ENCODE assay signal across 12 cellular contexts in genomic region chr7:27116962-27117686, GRCh38. TPM values are rescaled to one million over a fixed set of nuclear protein-coding genes. Genes with fewer than 3 reads are reported as not detected.
A peak's percentile ranks its signal among the peaks of the same experiment; 100 is the strongest.
DNase-seq lines count a peak whose midpoint lies in the region; ATAC-seq, FAIRE-seq and TF ChIP-seq lines count a peak whose summit lies in the region.
"Had no signal": no experiment of that assay in that cellular context is flagged by ENCODE, and none has a peak within 500 bp of the region (broad histone marks: within the 10 kb centered on the region; RNA-seq: fewer than 3 reads in every experiment).

No MANE protein-coding gene starts in this region.

- WGBS in H1 (ENCODE audit: extremely low coverage in 1 of 2, insufficient coverage in 1 of 2, insufficient read length in 1 of 2, insufficient replicate concordance in 2 of 2, low coverage in 1 of 2, low lambda C conversion rate in 2 of 2, missing lambda C conversion rate in 1 of 2), 2 experiments: 24% methylated on average over 8 of the region's 9 CpGs; no CpG with 5 or more reads in 1 of the 2 experiments

- H2AFZ ChIP-seq in HCT116 (ENCODE audit: low read depth, low read length, poor library complexity, severe bottlenecking) (no peak overlapping the region), H1 (ENCODE audit: low read length) (no peak overlapping the region), osteoblast (ENCODE audit: low read length) (no peak overlapping the region)

- H3K23me2 ChIP-seq in H1 (ENCODE audit: low read depth, low read length): no peaks in the 10 kb centered on the region; the same call in 1 of the 2 replicates

- no peak overlapping the region for H4K8ac ChIP-seq in H1 (ENCODE audit: extremely low read depth, insufficient read depth, low read length)

- no peak overlapping the region for H3K14ac ChIP-seq in H1 (ENCODE audit: insufficient read length)

- BruUV-seq in HCT116 (replicated peaks; lab: Mats Ljungman, UMichigan): no TSS peak

- FAIRE-seq in H1 (lab: Jason Lieb, UNC): no peak

- H2BK20ac ChIP-seq in H1 (ENCODE audit: low read length): no peak overlapping the region

- H3K27me3 ChIP-seq in HCT116 (ENCODE audit: insufficient read depth, low read length) (peaks cover 10% of the 10 kb centered on the region; the same call in 1 of the 2 replicates), H1 (replicated peaks in 1 of 4; ENCODE audit: control insufficient read depth in 3 of 4, extremely low read depth in 1 of 4, insufficient read depth in 3 of 4, low read length in 3 of 4) (peaks cover 96 to 99% (median 97%) of the 10 kb centered on the region in 4 experiments), osteoblast (ENCODE audit: insufficient read depth, low read length) (no peaks in the 10 kb centered on the region)

- H2BK15ac ChIP-seq in H1 (ENCODE audit: low read length): no peak overlapping the region

- no peak overlapping the region for H2BK120ac ChIP-seq in H1 (replicated peaks; ENCODE audit: low read depth, low read length)

- CTCF ChIA-PET in HCT116 (lab: Charles Lee) (no interaction called here), H1 (lab: Charles Lee; ENCODE audit: partially characterized antibody) (interaction anchor here (0.9 to 4.8 kb wide), 6 partner anchors 11 to 340 kb away, joined by 3 to 33 read pairs (median 4); partner anchors contain the start of gene HOXA5)

- no peak for TF ChIP-seq POLR2A in HCT116 (IDR thresholded peaks at IDR 0.05; ENCODE audit: borderline replicate concordance, extremely low read depth, insufficient read depth, insufficient read length)
- no peak for TF ChIP-seq POLR2A in H1 (IDR thresholded peaks at IDR 0.05; ENCODE audit: control extremely low read depth in 1 of 2, low read depth in 2 of 2, low read length in 2 of 2)

- TF ChIP-seq RAD21 in HCT116 (IDR thresholded peaks at IDR 0.05; ENCODE audit: low read depth) (no peak), H1 (IDR thresholded peaks at IDR 0.05 in 1 of 2, conservative IDR thresholded peaks at IDR 0.05 in 1 of 2; ENCODE audit: low read depth in 2 of 2, low read length in 2 of 2) (no peak)

- TF ChIP-seq EP300 in H1 (IDR thresholded peaks at IDR 0.05; ENCODE audit: borderline replicate concordance in 1 of 2, low read depth in 2 of 2, low read length in 2 of 2): no peak

- intact Hi-C loops in HCT116 (cut with micrococcal nuclease): no loop called here

- no peaks in the 10 kb centered on the region for H3K9me2 ChIP-seq in HCT116 (ENCODE audit: insufficient read depth)

- H4K91ac ChIP-seq in H1 (replicated peaks; ENCODE audit: insufficient read length, low read length): no peak overlapping the region

- no peak overlapping the region for H3K56ac ChIP-seq in H1 (replicated peaks; ENCODE audit: insufficient read length, low read depth, low read length)

- no peak for ATAC-seq in HCT116
- ATAC-seq in HG03045 (IDR thresholded peaks at IDR 0.05; ENCODE audit: unreplicated experiment): no peak
- ATAC-seq in GM18861 (IDR thresholded peaks at IDR 0.05; ENCODE audit: unreplicated experiment): no peak
- ATAC-seq in HG03521 (IDR thresholded peaks at IDR 0.05; ENCODE audit: unreplicated experiment): no peak
- ATAC-seq: activated CD4-positive, alpha-beta T cell treated with anti-CD3 and anti-CD28 coated beads for 36 hours had no signal

- no peak overlapping the region for H3K4ac ChIP-seq in H1 (replicated peaks; ENCODE audit: insufficient read length, low read depth, low read length)

- no peak overlapping the region for H4K5ac ChIP-seq in H1 (ENCODE audit: insufficient read length, low read depth, low read length)

- RAD21 ChIA-PET in HCT116 (lab: Charles Lee; ENCODE audit: low non-redundant PET in 1 of 2, low total read pairs in 2 of 2, uncharacterized antibody in 2 of 2, unreplicated experiment in 2 of 2): no interaction called here

- no peak overlapping the region for H3K18ac ChIP-seq in H1 (ENCODE audit: extremely low read depth, low read length)

- H3K27ac ChIP-seq in HCT116 (ENCODE audit: low read depth, low read length) (no peak overlapping the region), H1 (ENCODE audit: low read depth, low read length) (no peak overlapping the region), osteoblast (ENCODE audit: low read depth, low read length) (no peak overlapping the region)

- no peaks in the 10 kb centered on the region for H3K79me1 ChIP-seq in H1 (ENCODE audit: low read depth, low read length)

- no peaks in the 10 kb centered on the region for H3K9me3 ChIP-seq in HCT116 (ENCODE audit: control insufficient read depth in 1 of 2, insufficient read depth in 1 of 2, low read depth in 1 of 2, low read length in 2 of 2)
- H3K9me3 ChIP-seq in H1 (ENCODE audit: insufficient read depth in 2 of 2, low read depth in 1 of 2, low read length in 1 of 2): no peaks in the 10 kb centered on the region
- no peaks in the 10 kb centered on the region for H3K9me3 ChIP-seq in osteoblast (ENCODE audit: low read depth, low read length)

- H4K20me1 ChIP-seq in HCT116 (ENCODE audit: insufficient read depth) (no peaks in the 10 kb centered on the region), H1 (replicated peaks in 1 of 2; ENCODE audit: control insufficient read depth in 1 of 2, insufficient read depth in 2 of 2, low read length in 2 of 2) (peaks cover 22 to 37% of the 10 kb centered on the region in 2 experiments), osteoblast (ENCODE audit: insufficient read depth, low read length) (peaks cover 22% of the 10 kb centered on the region)

- H2BK5ac ChIP-seq in H1 (ENCODE audit: low read depth, low read length): no peak overlapping the region

- TF ChIP-seq CTCF in HCT116 (IDR thresholded peaks at IDR 0.05 in 2 of 3, conservative IDR thresholded peaks at IDR 0.05 in 1 of 3; ENCODE audit: borderline replicate concordance in 1 of 3, insufficient read depth in 1 of 3, low read depth in 2 of 3, low read length in 2 of 3): no peak
- TF ChIP-seq CTCF in H1 (IDR thresholded peaks at IDR 0.05; ENCODE audit: control extremely low read depth in 1 of 3, insufficient read depth in 1 of 3, low read depth in 1 of 3, low read length in 3 of 3): no peak
- no peak for TF ChIP-seq CTCF in osteoblast (IDR thresholded peaks at IDR 0.05; ENCODE audit: extremely low read depth, low read depth, low read length)

- H3K4me3 ChIP-seq in HCT116 (replicated peaks in 1 of 2; ENCODE audit: low read depth in 1 of 2, low read length in 2 of 2): no peak overlapping the region
- H3K4me3 ChIP-seq in H1 (ENCODE audit: extremely low read depth in 1 of 4, insufficient read depth in 2 of 4, low read depth in 3 of 4, low read length in 4 of 4): no peak overlapping the region
- H3K4me3 ChIP-seq in osteoblast (ENCODE audit: insufficient read depth, low read length): no peak overlapping the region

- H2AK5ac ChIP-seq in H1 (ENCODE audit: low read depth, low read length): no peak overlapping the region

- H3K23ac ChIP-seq in H1 (ENCODE audit: insufficient read length): no peak overlapping the region

- H3K4me1 ChIP-seq in HCT116 (ENCODE audit: control insufficient read depth in 1 of 2, insufficient read depth in 2 of 2, low read length in 2 of 2): peaks cover 51 to 81% of the 10 kb centered on the region in 2 experiments
- peaks cover 0 to 6% (median 1%) of the 10 kb centered on the region in 4 experiments; a peak in 4 of 7 replicates for H3K4me1 ChIP-seq in H1 (replicated peaks in 1 of 4; ENCODE audit: control insufficient read depth in 3 of 4, insufficient read depth in 4 of 4, low read length in 3 of 4)
- H3K4me1 ChIP-seq in osteoblast (ENCODE audit: insufficient read depth, low read length): peaks cover 26% of the 10 kb centered on the region

- H3K36me3 ChIP-seq in HCT116 (ENCODE audit: control insufficient read depth in 1 of 2, insufficient read depth in 2 of 2, low read length in 2 of 2) (no peaks in the 10 kb centered on the region), H1 (ENCODE audit: control insufficient read depth in 2 of 4, insufficient read depth in 4 of 4, low read length in 3 of 4) (no peaks in the 10 kb centered on the region; a peak in 2 of 8 replicates), osteoblast (ENCODE audit: insufficient read depth, low read length) (peaks cover 15% of the 10 kb centered on the region)

- no peak for DNase-seq in HCT116 (ENCODE audit: low read depth, low spot score)
- peak in 1 of 2 experiments; percentile 50 for DNase-seq in H1 (ENCODE audit: low read depth in 1 of 2, low spot score in 2 of 2)
- DNase-seq in osteoblast (ENCODE audit: insufficient read length, low spot score, missing footprints): peak; percentile 88
- DNase-seq: activated CD4-positive, alpha-beta T cell treated with anti-CD3 and anti-CD28 coated beads for 36 hours; activated naive CD4-positive, alpha-beta T cell treated with Interleukin-2 at 50 U/mL for 16 hours; GF-D8; NCI-H1436; SW 1271 had no signal

- POLR2A ChIA-PET in HCT116 (lab: Charles Lee): no interaction called here
- POLR2A ChIA-PET in H1 (lab: Charles Lee; ENCODE audit: partially characterized antibody): no interaction called here

- no peak overlapping the region for H3K9ac ChIP-seq in HCT116 (ENCODE audit: low read length)
- no peak overlapping the region for H3K9ac ChIP-seq in H1 (replicated peaks in 1 of 4; ENCODE audit: extremely low read depth in 1 of 4, low read depth in 3 of 4, low read length in 3 of 4)

- no peak overlapping the region for H2BK12ac ChIP-seq in H1 (ENCODE audit: low read depth, low read length)

- peaks cover 13% of the 10 kb centered on the region for H3K79me2 ChIP-seq in HCT116 (ENCODE audit: insufficient read depth, low read length)
- no peaks in the 10 kb centered on the region for H3K79me2 ChIP-seq in H1 (ENCODE audit: control insufficient read depth in 1 of 2, insufficient read depth in 2 of 2, low read length in 2 of 2)
- peaks cover 16% of the 10 kb centered on the region for H3K79me2 ChIP-seq in osteoblast (ENCODE audit: insufficient read depth, low read length)

- H3K4me2 ChIP-seq in HCT116 (ENCODE audit: low read length) (peak overlapping the region; percentile 92; the same call in 1 of the 2 replicates), H1 (ENCODE audit: insufficient read depth in 1 of 2, low read depth in 2 of 2, low read length in 2 of 2) (peak overlapping the region in 1 of 2 experiments; percentile 20; a peak in 1 of 4 replicates), osteoblast (ENCODE audit: insufficient read depth, low read length) (no peak overlapping the region)

RNA-seq across cellular contexts. Expression of gene HOXA4, which starts 13.4 kb away (rescaled TPM):
- total RNA-seq in HCT116 (2021; ENCODE audit: unreplicated experiment): 2.0 TPM
- 1.5 and 1.8 TPM in 2 replicates for polyA plus RNA-seq in HCT116 (2012)
- not detected in 2 replicates for total RNA-seq in H1 (2021; fragmentation: NEBNext Ultra II Directional; extraction: Animal tissue kit (Norgen Biotek cat#: 25700))
- not detected in 2 replicates for polyA plus RNA-seq in H1 (2011; rRNA removed)
- polyA plus RNA-seq in H1 (2011; cell fraction: cytosol; rRNA removed): not detected
- not detected for polyA plus RNA-seq in H1 (2011; cell fraction: nucleus; rRNA removed)
- polyA plus RNA-seq in H1 (2012, experiment 1 of 2): not detected in 4 replicates
- not detected for polyA plus RNA-seq in H1 (2012, experiment 2 of 2)
- not detected for polyA plus RNA-seq in H1 (2013, experiment 1 of 2)
- polyA plus RNA-seq in H1 (2013, experiment 2 of 2): not detected
- not detected in 2 replicates for polyA minus RNA-seq in H1 (2011; rRNA and poly(A)+ RNA removed)
- not detected for polyA minus RNA-seq in H1 (2011; cell fraction: cytosol; rRNA and poly(A)+ RNA removed)
- polyA minus RNA-seq in H1 (2011; cell fraction: nucleus; rRNA and poly(A)+ RNA removed): not detected
- total RNA-seq in osteoblast: 0.72 and 1.2 TPM in 2 replicates
- total RNA-seq: smooth muscle cell had no signal

RNA-seq across cellular contexts. Expression of gene HOXA2, which starts 14.6 kb away (rescaled TPM):
- total RNA-seq in HCT116 (2021; ENCODE audit: unreplicated experiment) (0.57 TPM), osteoblast (0.36 and 0.59 TPM in 2 replicates)
- 0.26 and 0.31 TPM in 2 replicates for polyA plus RNA-seq in HCT116 (2012)
- total RNA-seq in H1 (2021; fragmentation: NEBNext Ultra II Directional; extraction: Animal tissue kit (Norgen Biotek cat#: 25700)): not detected in 2 replicates
- polyA plus RNA-seq in H1 (2011; rRNA removed): not detected in 2 replicates
- polyA plus RNA-seq in H1 (2011; cell fraction: cytosol; rRNA removed): not detected
- polyA plus RNA-seq in H1 (2011; cell fraction: nucleus; rRNA removed): not detected
- not detected in 4 replicates for polyA plus RNA-seq in H1 (2012, experiment 1 of 2)
- polyA plus RNA-seq in H1 (2012, experiment 2 of 2): not detected
- not detected for polyA plus RNA-seq in H1 (2013, experiment 1 of 2)
- not detected for polyA plus RNA-seq in H1 (2013, experiment 2 of 2)
- not detected in 2 replicates for polyA minus RNA-seq in H1 (2011; rRNA and poly(A)+ RNA removed)
- not detected for polyA minus RNA-seq in H1 (2011; cell fraction: cytosol; rRNA and poly(A)+ RNA removed)
- not detected for polyA minus RNA-seq in H1 (2011; cell fraction: nucleus; rRNA and poly(A)+ RNA removed)
- total RNA-seq: activated CD4-positive, alpha-beta T cell treated with anti-CD3 and anti-CD28 coated beads for 36 hours; smooth muscle cell had no signal
- polyA plus RNA-seq: smooth muscle cell had no signal

RNA-seq across cellular contexts. Expression of gene HOXA1, which starts 21.3 kb away (rescaled TPM):
- 2.8 TPM for total RNA-seq in HCT116 (2021; ENCODE audit: unreplicated experiment)
- polyA plus RNA-seq in HCT116 (2012): 1.1 and 1.5 TPM in 2 replicates
- not detected in 2 replicates for total RNA-seq in H1 (2021; fragmentation: NEBNext Ultra II Directional; extraction: Animal tissue kit (Norgen Biotek cat#: 25700))
- polyA plus RNA-seq in H1 (2011; rRNA removed): not detected in 2 replicates
- polyA plus RNA-seq in H1 (2011; cell fraction: cytosol; rRNA removed): not detected
- not detected for polyA plus RNA-seq in H1 (2011; cell fraction: nucleus; rRNA removed)
- not detected in 4 replicates for polyA plus RNA-seq in H1 (2012, experiment 1 of 2)
- polyA plus RNA-seq in H1 (2012, experiment 2 of 2): not detected
- not detected for polyA plus RNA-seq in H1 (2013, experiment 1 of 2)
- 0.06 TPM for polyA plus RNA-seq in H1 (2013, experiment 2 of 2)
- polyA minus RNA-seq in H1 (2011; rRNA and poly(A)+ RNA removed): not detected in 2 replicates
- polyA minus RNA-seq in H1 (2011; cell fraction: cytosol; rRNA and poly(A)+ RNA removed): not detected
- not detected for polyA minus RNA-seq in H1 (2011; cell fraction: nucleus; rRNA and poly(A)+ RNA removed)
- 0.72 and 1.5 TPM in 2 replicates for total RNA-seq in osteoblast
- polyA plus RNA-seq: smooth muscle cell had no signal

RNA-seq across cellular contexts. Expression of gene HOXA5, which starts 26.4 kb away (rescaled TPM):
- total RNA-seq in HCT116 (2021; ENCODE audit: unreplicated experiment) (6.7 TPM), osteoblast (3.2 and 5.8 TPM in 2 replicates)
- 3.2 and 7.2 TPM in 2 replicates for polyA plus RNA-seq in HCT116 (2012)
- not detected in 2 replicates for total RNA-seq in H1 (2021; fragmentation: NEBNext Ultra II Directional; extraction: Animal tissue kit (Norgen Biotek cat#: 25700))
- polyA plus RNA-seq in H1 (2011; rRNA removed): not detected in 2 replicates
- not detected for polyA plus RNA-seq in H1 (2011; cell fraction: cytosol; rRNA removed)
- polyA plus RNA-seq in H1 (2011; cell fraction: nucleus; rRNA removed): not detected
- not detected in 4 replicates for polyA plus RNA-seq in H1 (2012, experiment 1 of 2)
- not detected for polyA plus RNA-seq in H1 (2012, experiment 2 of 2)
- not detected for polyA plus RNA-seq in H1 (2013, experiment 1 of 2)
- polyA plus RNA-seq in H1 (2013, experiment 2 of 2): not detected
- not detected in 2 replicates for polyA minus RNA-seq in H1 (2011; rRNA and poly(A)+ RNA removed)
- not detected for polyA minus RNA-seq in H1 (2011; cell fraction: cytosol; rRNA and poly(A)+ RNA removed)
- not detected for polyA minus RNA-seq in H1 (2011; cell fraction: nucleus; rRNA and poly(A)+ RNA removed)
- total RNA-seq: activated CD4-positive, alpha-beta T cell treated with anti-CD3 and anti-CD28 coated beads for 36 hours had no signal

RNA-seq across cellular contexts. Expression of gene HOXA6, which starts 30.4 kb away (rescaled TPM):
- total RNA-seq in HCT116 (2021; ENCODE audit: unreplicated experiment): 12.7 TPM
- polyA plus RNA-seq in HCT116 (2012): 3.9 and 4.9 TPM in 2 replicates
- total RNA-seq in H1 (2021; fragmentation: NEBNext Ultra II Directional; extraction: Animal tissue kit (Norgen Biotek cat#: 25700)): not detected in 2 replicates
- polyA plus RNA-seq in H1 (2011; rRNA removed): not detected in 2 replicates
- not detected for polyA plus RNA-seq in H1 (2011; cell fraction: cytosol; rRNA removed)
- polyA plus RNA-seq in H1 (2011; cell fraction: nucleus; rRNA removed): not detected
- polyA plus RNA-seq in H1 (2012, experiment 1 of 2): not detected in 4 replicates
- not detected for polyA plus RNA-seq in H1 (2012, experiment 2 of 2)
- polyA plus RNA-seq in H1 (2013, experiment 1 of 2): not detected
- not detected for polyA plus RNA-seq in H1 (2013, experiment 2 of 2)
- polyA minus RNA-seq in H1 (2011; rRNA and poly(A)+ RNA removed): not detected in 2 replicates
- polyA minus RNA-seq in H1 (2011; cell fraction: cytosol; rRNA and poly(A)+ RNA removed): not detected
- not detected for polyA minus RNA-seq in H1 (2011; cell fraction: nucleus; rRNA and poly(A)+ RNA removed)
- total RNA-seq in osteoblast: 5.0 and 7.6 TPM in 2 replicates
- total RNA-seq: activated CD4-positive, alpha-beta T cell treated with anti-CD3 and anti-CD28 coated beads for 36 hours had no signal

Comparison
In these comparisons a context has a peak if more than half of its experiments do, and no peak if none do; other contexts are left out.
1. Of the 16 proteins assayed by ChIP-seq in both H1 and HCT116: peak only in H1: EZH2; only in HCT116: none; in both: none; in neither: 15.